Comparison of ENCODE assay signal across 20 cellular contexts in genomic region chr20:414161-414560, GRCh38. TPM values are rescaled to one million over a fixed set of nuclear protein-coding genes. Genes with fewer than 3 reads are reported as not detected.
DNase-seq lines count a peak whose midpoint lies in the region; ATAC-seq, FAIRE-seq and TF ChIP-seq lines count a peak whose summit lies in the region.
"Had no signal": no experiment of that assay in that cellular context is flagged by ENCODE, and none has a peak within 500 bp of the region (broad histone marks: within the 10 kb centered on the region; RNA-seq: fewer than 3 reads in every experiment).

No MANE protein-coding gene starts in this region.

- H3K4me3 ChIP-seq in HepG2 (replicated peaks in 1 of 3; ENCODE audit: insufficient read depth in 1 of 3, low read depth in 2 of 3, low read length in 3 of 3) (no peak overlapping the region), right lobe of liver (no peak overlapping the region)
- H3K4me3 ChIP-seq: A549, GM23248, HAP-1 had no signal

- no peaks in the 10 kb centered on the region for H4K20me1 ChIP-seq in HepG2 (ENCODE audit: insufficient read depth, low read length)

- H3K9me3 Mint-ChIP-seq in T-helper 1 cell treated with Interleukin-12 subunit alpha and Interleukin-12 subunit beta and Interleukin-4 antibody, amounts not matched to agents 30 μg/mL and 1 μg/mL, for 36 hours: no peaks in the 10 kb centered on the region
- H3K9me3 Mint-ChIP-seq: CD14-positive monocyte; CD4-positive, alpha-beta memory T cell; HFFc6 had no signal

- H3K4me1 ChIP-seq in HepG2 (ENCODE audit: insufficient read depth, low read length) (peaks cover 65% of the 10 kb centered on the region), right lobe of liver (peaks cover 0 to 47% (median 10%) of the 10 kb centered on the region in 4 donors)

- in situ Hi-C loops in HepG2 (cut with HindIII; ENCODE audit: extremely low pct_ligation_motif_present, low pct_unique_long_range_greater_than_20kb): no loop called here

- CTCF ChIA-PET in HepG2 (lab: Yijun Ruan, JAX; ENCODE audit: low intra/inter-chr PET ratio, low total read pairs): no interaction called here

- no peak overlapping the region for H3K4me3 Mint-ChIP-seq in T-helper 1 cell treated with Interleukin-12 subunit alpha and Interleukin-12 subunit beta and Interleukin-4 antibody, amounts not matched to agents 30 μg/mL and 1 μg/mL, for 36 hours
- H3K4me3 Mint-ChIP-seq: CD14-positive monocyte; CD4-positive, alpha-beta memory T cell; HFFc6 had no signal

- H3K27me3 ChIP-seq in HepG2 (ENCODE audit: control insufficient read depth in 1 of 2, insufficient read depth in 2 of 2, low read length in 2 of 2) (no peaks in the 10 kb centered on the region; a peak in 1 of 5 replicates), right lobe of liver (no peaks in the 10 kb centered on the region)

- H3K27ac Mint-ChIP-seq in T-helper 1 cell treated with Interleukin-12 subunit alpha and Interleukin-12 subunit beta and Interleukin-4 antibody, amounts not matched to agents 30 μg/mL and 1 μg/mL, for 36 hours: peak overlapping the region; percentile 57
- H3K27ac Mint-ChIP-seq: HFFc6 had no signal

- intact Hi-C loops in HepG2 (cut with micrococcal nuclease; ENCODE audit: unreplicated experiment): no loop called here
- intact Hi-C loops in right lobe of liver (cut with DNase I): no loop called here

- ATAC-seq in HepG2 (no peak), right lobe of liver (no peak), HG03159 (IDR thresholded peaks at IDR 0.05; ENCODE audit: unreplicated experiment) (no peak), HG02970 (IDR thresholded peaks at IDR 0.05; ENCODE audit: low FRiP score, unreplicated experiment) (no peak)
- ATAC-seq: A549 had no signal

- no peak for FAIRE-seq in HepG2 (lab: Jason Lieb, UNC)
- FAIRE-seq: A549, GM12892, GM18507 had no signal

- H3K4me1 Mint-ChIP-seq in T-helper 1 cell treated with Interleukin-12 subunit alpha and Interleukin-12 subunit beta and Interleukin-4 antibody, amounts not matched to agents 30 μg/mL and 1 μg/mL, for 36 hours (ENCODE audit: low read depth): peaks cover 51% of the 10 kb centered on the region

- no peak for TF ChIP-seq POLR2A in HepG2 (IDR thresholded peaks at IDR 0.05; ENCODE audit: insufficient read depth in 1 of 2, low read depth in 2 of 2, low read length in 2 of 2)
- TF ChIP-seq POLR2A in right lobe of liver (IDR thresholded peaks at IDR 0.05): no peak

- TF ChIP-seq CTCF in HepG2 (CRISPR knock-in tag; IDR thresholded peaks at IDR 0.05) (no peak), right lobe of liver (IDR thresholded peaks at IDR 0.05) (no peak)

- H3K36me3 Mint-ChIP-seq in T-helper 1 cell treated with Interleukin-12 subunit alpha and Interleukin-12 subunit beta and Interleukin-4 antibody, amounts not matched to agents 30 μg/mL and 1 μg/mL, for 36 hours (ENCODE audit: low read depth): peaks cover 58% of the 10 kb centered on the region

- no peak overlapping the region for H3K9ac ChIP-seq in HepG2 (ENCODE audit: insufficient read depth, low read depth, low read length)
- H3K9ac ChIP-seq: GM23248 had no signal

- H3K79me2 ChIP-seq in HepG2 (ENCODE audit: insufficient read depth, low read length): peaks cover 65% of the 10 kb centered on the region

- WGBS in HepG2 (ENCODE audit: low lambda C conversion rate): 94% methylated on average over 2 of the region's 2 CpGs
- WGBS in right lobe of liver (ENCODE audit: insufficient coverage, low coverage, low lambda C conversion rate, missing lambda C conversion rate): 86% methylated on average over 2 of the region's 2 CpGs

- no peak overlapping the region for H3K4me2 ChIP-seq in HepG2 (ENCODE audit: low read depth, low read length)
- H3K4me2 ChIP-seq: A549 had no signal

- no TSS peak for BruUV-seq in HepG2 (replicated peaks; lab: Mats Ljungman, UMichigan)

- no peaks in the 10 kb centered on the region for H3K27me3 Mint-ChIP-seq in T-helper 1 cell treated with Interleukin-12 subunit alpha and Interleukin-12 subunit beta and Interleukin-4 antibody, amounts not matched to agents 30 μg/mL and 1 μg/mL, for 36 hours (ENCODE audit: low read depth)
- H3K27me3 Mint-ChIP-seq: CD4-positive, alpha-beta memory T cell had no signal

- H3K36me3 ChIP-seq in HepG2 (replicated peaks in 1 of 2; ENCODE audit: control insufficient read depth in 1 of 2, insufficient read depth in 2 of 2, low read length in 2 of 2): peaks cover 31 to 81% of the 10 kb centered on the region in 2 experiments
- H3K36me3 ChIP-seq in right lobe of liver: peaks cover 0 to 10% (median 3%) of the 10 kb centered on the region in 4 donors

- POLR2A ChIA-PET in HepG2 (lab: Yijun Ruan, JAX): interaction anchor here (1.0 to 4.5 kb wide), 6 partner anchors 12 to 58 kb away, joined by 3 to 15 read pairs (median 4); partner anchors contain the start of gene TRIB3

- H3K9me3 ChIP-seq in HepG2 (ENCODE audit: low read length) (no peaks in the 10 kb centered on the region), right lobe of liver (no peaks in the 10 kb centered on the region)
- H3K9me3 ChIP-seq: HAP-1 had no signal

- TF ChIP-seq RAD21 in HepG2 (CRISPR knock-in tag; IDR thresholded peaks at IDR 0.05): no peak

- H2AFZ ChIP-seq in HepG2 (ENCODE audit: low read length): no peak overlapping the region
- H2AFZ ChIP-seq: GM23248 had no signal

- DNase-seq in T-helper 1 cell (no peak), HepG2 (ENCODE audit: low spot score) (no peak), right lobe of liver (no peak), epithelial cell of prostate (ENCODE audit: low read depth, low spot score) (no peak)
- DNase-seq: AML-193; CD4-positive, alpha-beta memory T cell; DMS153; DMS79; GDM1; GM23248; HFFc6 had no signal

- no peak for TF ChIP-seq EP300 in HepG2 (IDR thresholded peaks at IDR 0.05; ENCODE audit: low read depth in 2 of 2, low read length in 2 of 2)
- TF ChIP-seq EP300 in HepG2 (CRISPR knock-in tag; IDR thresholded peaks at IDR 0.05; ENCODE audit: borderline replicate concordance): no peak

- H3K27ac ChIP-seq in HepG2 (ENCODE audit: extremely low read length, insufficient read depth, low read length) (no peak overlapping the region), right lobe of liver (no peak overlapping the region), epithelial cell of prostate (peak overlapping the region; percentile 100)
- H3K27ac ChIP-seq: 22Rv1, A549, GM23248 had no signal

RNA-seq across cellular contexts. Expression of gene RBCK1, which starts 6.1 kb away (rescaled TPM):
- total RNA-seq in HepG2 (2016; rRNA removed; fragmentation: Illumina TruSeq; extraction: Trizol): 121 and 149 TPM in 2 replicates
- total RNA-seq in HepG2 (2016; cell fraction: cytosol; rRNA removed; fragmentation: Illumina TruSeq; extraction: Trizol; ENCODE audit: low read depth): 176 and 212 TPM in 2 replicates
- total RNA-seq in HepG2 (2016; cell fraction: insoluble cytoplasmic fraction; rRNA removed; fragmentation: Illumina TruSeq; extraction: Trizol): 110 and 147 TPM in 2 replicates
- total RNA-seq in HepG2 (2016; cell fraction: membrane; rRNA removed; fragmentation: Illumina TruSeq; extraction: Trizol): 217 and 241 TPM in 2 replicates
- total RNA-seq in HepG2 (2016; cell fraction: nucleus; rRNA removed; fragmentation: Illumina TruSeq; extraction: Trizol): 83.9 and 95.5 TPM in 2 replicates
- 215 and 270 TPM in 2 replicates for polyA plus RNA-seq in HepG2 (2011; rRNA removed)
- 171 and 196 TPM in 2 replicates for polyA plus RNA-seq in HepG2 (2011; cell fraction: cytosol; rRNA removed)
- 558 and 618 TPM in 2 replicates for polyA plus RNA-seq in HepG2 (2011; cell fraction: nucleus; rRNA removed)
- polyA plus RNA-seq in HepG2 (2012): 207 and 311 TPM in 2 replicates
- 291 and 331 TPM in 2 replicates for polyA plus RNA-seq in HepG2 (2016; cell fraction: cytosol; fragmentation: Illumina TruSeq; extraction: Trizol; ENCODE audit: low read depth)
- polyA plus RNA-seq in HepG2 (2016; cell fraction: insoluble cytoplasmic fraction; fragmentation: Illumina TruSeq; extraction: Trizol; ENCODE audit: low read depth): 144 and 159 TPM in 2 replicates
- polyA plus RNA-seq in HepG2 (2016; cell fraction: membrane; fragmentation: Illumina TruSeq; extraction: Trizol; ENCODE audit: low read depth): 277 and 299 TPM in 2 replicates
- polyA plus RNA-seq in HepG2 (2016; cell fraction: nucleus; fragmentation: Illumina TruSeq; extraction: Trizol; ENCODE audit: insufficient read depth, low read depth): 357 and 365 TPM in 2 replicates
- 36.5 and 119 TPM in 2 replicates for polyA minus RNA-seq in HepG2 (2011; rRNA and poly(A)+ RNA removed; ENCODE audit: low replicate concordance)
- 65.9 and 88.8 TPM in 2 replicates for polyA minus RNA-seq in HepG2 (2011; cell fraction: cytosol; rRNA and poly(A)+ RNA removed)
- polyA minus RNA-seq in HepG2 (2011; cell fraction: nucleus; rRNA and poly(A)+ RNA removed): 102 and 144 TPM in 2 replicates
- total RNA-seq in right lobe of liver: 100 to 1,000 TPM in 2 of 6 experiments, 10 to 100 TPM in 4; 63.1 to 113 (median 85.6) TPM

RNA-seq across cellular contexts. Expression of gene TRIB3, which starts 33.6 kb away (rescaled TPM):
- total RNA-seq in HepG2 (2016; rRNA removed; fragmentation: Illumina TruSeq; extraction: Trizol): 106 and 115 TPM in 2 replicates
- 40.1 and 45.0 TPM in 2 replicates for total RNA-seq in HepG2 (2016; cell fraction: cytosol; rRNA removed; fragmentation: Illumina TruSeq; extraction: Trizol; ENCODE audit: low read depth)
- total RNA-seq in HepG2 (2016; cell fraction: insoluble cytoplasmic fraction; rRNA removed; fragmentation: Illumina TruSeq; extraction: Trizol): 106 and 115 TPM in 2 replicates
- 107 and 130 TPM in 2 replicates for total RNA-seq in HepG2 (2016; cell fraction: membrane; rRNA removed; fragmentation: Illumina TruSeq; extraction: Trizol)
- 47.6 and 54.9 TPM in 2 replicates for total RNA-seq in HepG2 (2016; cell fraction: nucleus; rRNA removed; fragmentation: Illumina TruSeq; extraction: Trizol)
- 150 and 241 TPM in 2 replicates for polyA plus RNA-seq in HepG2 (2011; rRNA removed)
- polyA plus RNA-seq in HepG2 (2011; cell fraction: cytosol; rRNA removed): 165 and 177 TPM in 2 replicates
- polyA plus RNA-seq in HepG2 (2011; cell fraction: nucleus; rRNA removed): 122 and 148 TPM in 2 replicates
- polyA plus RNA-seq in HepG2 (2012): 78.0 and 193 TPM in 2 replicates
- 33.6 and 42.0 TPM in 2 replicates for polyA plus RNA-seq in HepG2 (2016; cell fraction: cytosol; fragmentation: Illumina TruSeq; extraction: Trizol; ENCODE audit: low read depth)
- polyA plus RNA-seq in HepG2 (2016; cell fraction: insoluble cytoplasmic fraction; fragmentation: Illumina TruSeq; extraction: Trizol; ENCODE audit: low read depth): 99.1 and 105 TPM in 2 replicates
- polyA plus RNA-seq in HepG2 (2016; cell fraction: membrane; fragmentation: Illumina TruSeq; extraction: Trizol; ENCODE audit: low read depth): 76.6 and 88.5 TPM in 2 replicates
- 77.9 and 79.0 TPM in 2 replicates for polyA plus RNA-seq in HepG2 (2016; cell fraction: nucleus; fragmentation: Illumina TruSeq; extraction: Trizol; ENCODE audit: insufficient read depth, low read depth)
- polyA minus RNA-seq in HepG2 (2011; rRNA and poly(A)+ RNA removed; ENCODE audit: low replicate concordance): 66.9 and 301 TPM in 2 replicates
- polyA minus RNA-seq in HepG2 (2011; cell fraction: cytosol; rRNA and poly(A)+ RNA removed): 115 and 151 TPM in 2 replicates
- 35.9 and 65.3 TPM in 2 replicates for polyA minus RNA-seq in HepG2 (2011; cell fraction: nucleus; rRNA and poly(A)+ RNA removed)
- 100 to 1,000 TPM in 2 of 6 experiments, 10 to 100 TPM in 4; 15.1 to 139 (median 34.1) TPM for total RNA-seq in right lobe of liver

RNA-seq across cellular contexts. Expression of gene TBC1D20, which starts 48.2 kb away (rescaled TPM):
- total RNA-seq in HepG2 (2016; rRNA removed; fragmentation: Illumina TruSeq; extraction: Trizol) (36.6 and 45.9 TPM in 2 replicates), right lobe of liver (10 to 100 TPM; 10.8 to 21.4 (median 13.9) TPM)
- total RNA-seq in HepG2 (2016; cell fraction: cytosol; rRNA removed; fragmentation: Illumina TruSeq; extraction: Trizol; ENCODE audit: low read depth): 24.9 and 29.1 TPM in 2 replicates
- total RNA-seq in HepG2 (2016; cell fraction: insoluble cytoplasmic fraction; rRNA removed; fragmentation: Illumina TruSeq; extraction: Trizol): 36.8 and 43.1 TPM in 2 replicates
- 49.8 and 56.6 TPM in 2 replicates for total RNA-seq in HepG2 (2016; cell fraction: membrane; rRNA removed; fragmentation: Illumina TruSeq; extraction: Trizol)
- total RNA-seq in HepG2 (2016; cell fraction: nucleus; rRNA removed; fragmentation: Illumina TruSeq; extraction: Trizol): 26.9 and 31.0 TPM in 2 replicates
- 47.1 and 55.2 TPM in 2 replicates for polyA plus RNA-seq in HepG2 (2011; rRNA removed)
- 46.2 and 50.9 TPM in 2 replicates for polyA plus RNA-seq in HepG2 (2011; cell fraction: cytosol; rRNA removed)
- polyA plus RNA-seq in HepG2 (2011; cell fraction: nucleus; rRNA removed): 67.6 and 73.0 TPM in 2 replicates
- 26.7 and 33.9 TPM in 2 replicates for polyA plus RNA-seq in HepG2 (2012)
- 27.0 and 32.1 TPM in 2 replicates for polyA plus RNA-seq in HepG2 (2016; cell fraction: cytosol; fragmentation: Illumina TruSeq; extraction: Trizol; ENCODE audit: low read depth)
- 46.6 and 47.0 TPM in 2 replicates for polyA plus RNA-seq in HepG2 (2016; cell fraction: insoluble cytoplasmic fraction; fragmentation: Illumina TruSeq; extraction: Trizol; ENCODE audit: low read depth)
- polyA plus RNA-seq in HepG2 (2016; cell fraction: membrane; fragmentation: Illumina TruSeq; extraction: Trizol; ENCODE audit: low read depth): 37.5 and 43.9 TPM in 2 replicates
- 57.7 and 59.0 TPM in 2 replicates for polyA plus RNA-seq in HepG2 (2016; cell fraction: nucleus; fragmentation: Illumina TruSeq; extraction: Trizol; ENCODE audit: insufficient read depth, low read depth)
- 35.8 and 117 TPM in 2 replicates for polyA minus RNA-seq in HepG2 (2011; rRNA and poly(A)+ RNA removed; ENCODE audit: low replicate concordance)
- 21.9 and 28.9 TPM in 2 replicates for polyA minus RNA-seq in HepG2 (2011; cell fraction: cytosol; rRNA and poly(A)+ RNA removed)
- 37.1 and 38.0 TPM in 2 replicates for polyA minus RNA-seq in HepG2 (2011; cell fraction: nucleus; rRNA and poly(A)+ RNA removed)
